ENCODE assay signal across 8 cellular contexts in genomic region chr5:68661237-68661636, GRCh38.
A peak's percentile ranks its signal among the peaks of the same experiment; 100 is the strongest.
DNase-seq lines count a peak whose midpoint lies in the region; ATAC-seq and TF ChIP-seq lines count a peak whose summit lies in the region.

No MANE protein-coding gene starts in this region.

- H3K4me3 ChIP-seq in fibroblast of villous mesenchyme (ENCODE audit: low read depth, low read length) (no peak overlapping the region), upper lobe of right lung (no peak overlapping the region)

- no peak overlapping the region for H3K27ac Mint-ChIP-seq in naive thymus-derived CD8-positive, alpha-beta T cell
- H3K27ac Mint-ChIP-seq in immature natural killer cell = no peak overlapping the region

- no peaks in the 10 kb centered on the region for H3K4me1 Mint-ChIP-seq in naive thymus-derived CD8-positive, alpha-beta T cell
- H3K4me1 Mint-ChIP-seq in immature natural killer cell = no peaks in the 10 kb centered on the region

- H3K9me3 Mint-ChIP-seq in naive thymus-derived CD8-positive, alpha-beta T cell = no peaks in the 10 kb centered on the region
- H3K9me3 Mint-ChIP-seq in immature natural killer cell = no peaks in the 10 kb centered on the region

- no peaks in the 10 kb centered on the region for H3K27me3 Mint-ChIP-seq in naive thymus-derived CD8-positive, alpha-beta T cell
- H3K27me3 Mint-ChIP-seq in immature natural killer cell (ENCODE audit: low read depth in 3 of 3) = peaks cover 0 to 1% (median 0%) of the 10 kb centered on the region in 3 donors

- no peaks in the 10 kb centered on the region for H3K9me3 ChIP-seq in upper lobe of right lung

- peak; percentile 46 for DNase-seq in Daoy (ENCODE audit: low read depth)
- peak; percentile 43 for DNase-seq in NCI-H69 (lab: John Stamatoyannopoulos, UW)
- DNase-seq in fibroblast of villous mesenchyme (ENCODE audit: low read depth) = no peak
- no peak for DNase-seq in upper lobe of right lung
- no peak for DNase-seq in NCI-H1417 treated with DMSO at 0.1 percent for 48 hours (lab: John Stamatoyannopoulos, UW)
- DNase-seq in naive thymus-derived CD8-positive, alpha-beta T cell = no peak
- no peak for DNase-seq in immature natural killer cell

- intact Hi-C loops in upper lobe of right lung (cut with DNase I) = no loop called here

- H3K4me3 Mint-ChIP-seq in naive thymus-derived CD8-positive, alpha-beta T cell = no peak overlapping the region
- H3K4me3 Mint-ChIP-seq in immature natural killer cell = no peak overlapping the region

- POLR2A ChIA-PET in naive thymus-derived CD8-positive, alpha-beta T cell (lab: Charles Lee) = no interaction called here

- TF ChIP-seq CTCF in fibroblast of villous mesenchyme (IDR thresholded peaks at IDR 0.05; ENCODE audit: insufficient read depth, low read depth, low read length) = peak; percentile 47
- TF ChIP-seq CTCF in upper lobe of right lung (IDR thresholded peaks at IDR 0.05) = peak; percentile 32

- H3K36me3 Mint-ChIP-seq in naive thymus-derived CD8-positive, alpha-beta T cell = no peaks in the 10 kb centered on the region
- H3K36me3 Mint-ChIP-seq in immature natural killer cell = no peaks in the 10 kb centered on the region

- ATAC-seq in GM19395 (IDR thresholded peaks at IDR 0.05; ENCODE audit: unreplicated experiment) (peak; percentile 58), upper lobe of right lung (peak; percentile 43)
- ATAC-seq in naive thymus-derived CD8-positive, alpha-beta T cell = no peak

- no peak overlapping the region for H3K27ac ChIP-seq in upper lobe of right lung

- H3K36me3 ChIP-seq in upper lobe of right lung = no peaks in the 10 kb centered on the region

- H3K27me3 ChIP-seq in upper lobe of right lung = no peaks in the 10 kb centered on the region

- H3K4me1 ChIP-seq in upper lobe of right lung = no peaks in the 10 kb centered on the region

Comparison
In these comparisons a context has a peak if more than half of its experiments do, and no peak if none do; other contexts are left out.
1. DNase-seq: peak in Daoy (single experiment) and NCI-H69 (single experiment); none in fibroblast of villous mesenchyme (single experiment), upper lobe of right lung (single experiment), NCI-H1417 treated with DMSO at 0.1 percent for 48 hours (single experiment), naive thymus-derived CD8-positive, alpha-beta T cell (0 of 10) and immature natural killer cell (0 of 3).
2. ATAC-seq: peak in GM19395 (single experiment) and upper lobe of right lung (single experiment); none in naive thymus-derived CD8-positive, alpha-beta T cell (0 of 2).